Comparison of ENCODE assay signal across 32 cellular contexts in the genomic region with DNA sequence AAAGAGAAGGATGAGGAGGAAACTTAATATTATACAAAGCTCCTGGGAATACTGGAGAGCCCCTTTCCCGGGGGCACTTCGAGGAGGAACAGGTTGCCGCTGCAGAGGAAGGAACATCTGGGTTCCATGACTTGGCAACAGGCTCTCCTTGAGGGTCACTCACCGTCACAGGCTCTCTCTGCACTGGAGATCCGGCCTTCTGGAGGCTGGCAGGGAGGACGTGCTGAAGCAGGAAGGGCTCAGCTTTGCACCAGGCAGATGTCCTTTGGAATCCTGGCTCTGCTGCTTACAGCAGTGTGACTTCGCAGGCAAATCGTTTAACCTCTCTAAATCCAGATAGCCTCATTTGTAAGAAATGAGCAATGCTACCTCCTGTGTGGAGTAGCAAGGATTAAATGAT. TPM values are rescaled to one million over a fixed set of nuclear protein-coding genes. Genes with fewer than 3 reads are reported as not detected.
"Had no signal": no experiment of that assay in that cellular context is flagged by ENCODE, and none has a peak within 500 bp of the region (broad histone marks: within the 10 kb centered on the region; RNA-seq: fewer than 3 reads in every experiment).

No MANE protein-coding gene starts in this region.

- H3K9ac ChIP-seq: parathyroid adenoma had no signal

- H3K27ac ChIP-seq: brain microvascular endothelial cell, coronary artery, gastrocnemius medialis, parathyroid adenoma, suprapubic skin, tibial artery had no signal

- H3K9me3 ChIP-seq: gastrocnemius medialis, suprapubic skin, tibial artery had no signal

- H3K27ac Mint-ChIP-seq: activated CD4-positive, alpha-beta T cell treated with anti-CD3 and anti-CD28 coated beads, Interleukin-2, amount 10 ng/mL, durations not matched to agents 7 days and 5 days; activated CD8-positive, alpha-beta T cell treated with anti-CD3 and anti-CD28 coated beads for 36 hours; activated T-helper 17 cell treated with anti-CD3 and anti-CD28 coated beads, Interleukin-2, amount 50 U/mL, for 72 hours; mesothelial cell of epicardium; naive B cell; nephron progenitor cell; stimulated activated naive B cell treated with anti-CD40 and anti-IgM and Interleukin-4, amounts not matched to agents 10 μg/mL and 1 μg/mL and 100 μg/mL, for 72 hours; WTC11 had no signal

- H3K4me3 ChIP-seq: coronary artery, dorsolateral prefrontal cortex, gastrocnemius medialis, suprapubic skin, tibial artery had no signal

- H3K36me3 ChIP-seq: brain microvascular endothelial cell, gastrocnemius medialis, suprapubic skin, tibial artery had no signal

- H3K4me1 Mint-ChIP-seq: activated T-helper 17 cell treated with anti-CD3 and anti-CD28 coated beads, Interleukin-2, amount 50 U/mL, for 72 hours had no signal

- DNase-seq: activated CD4-positive, alpha-beta T cell treated with anti-CD3 and anti-CD28 coated beads for 1 hour; activated CD4-positive, alpha-beta T cell treated with anti-CD3 and anti-CD28 coated beads, Interleukin-2, amount 10 ng/mL, durations not matched to agents 7 days and 5 days; activated CD8-positive, alpha-beta T cell treated with anti-CD3 and anti-CD28 coated beads for 36 hours; activated gamma-delta T cell treated with Interleukin-2 at 50 U/mL for 16 hours; activated naive CD4-positive, alpha-beta T cell treated with anti-CD3 and anti-CD28 coated beads, Interleukin-2, amount 50 U/mL, for 16 hours; activated T-cell treated with anti-CD3 and anti-CD28 coated beads, Interleukin-2, amount 50 U/mL, for 4 hours; amniotic stem cell; brain microvascular endothelial cell; dorsolateral prefrontal cortex; effector memory CD4-positive, alpha-beta T cell; gastrocnemius medialis; glutamatergic neuron; left ventricle myocardium superior; mammary epithelial cell; naive B cell; nephron progenitor cell; nucleus accumbens; right cardiac atrium; stimulated activated CD4-positive, alpha-beta T cell treated with anti-CD3 and anti-CD28 coated beads, Interleukin-15, amount 100 ng/mL, for 24 hours; stimulated activated CD4-positive, alpha-beta T cell treated with anti-CD3 and anti-CD28 coated beads, Interleukin-2, amount 100 ng/mL, for 24 hours; stimulated activated naive B cell treated with anti-CD40 and anti-IgM and Interleukin-4, amounts not matched to agents 10 μg/mL and 1 μg/mL and 100 μg/mL, for 72 hours; T-helper 2 cell; tibial artery had no signal

- H3K9me3 Mint-ChIP-seq: activated CD4-positive, alpha-beta T cell treated with anti-CD3 and anti-CD28 coated beads, Interleukin-2, amount 10 ng/mL, durations not matched to agents 7 days and 5 days; activated CD8-positive, alpha-beta T cell treated with anti-CD3 and anti-CD28 coated beads for 36 hours; activated T-cell treated with anti-CD3 and anti-CD28 coated beads, Interleukin-2, amount 50 U/mL, for 4 hours; activated T-helper 17 cell treated with anti-CD3 and anti-CD28 coated beads, Interleukin-2, amount 50 U/mL, for 72 hours; mesothelial cell of epicardium; naive B cell; nephron progenitor cell; stimulated activated naive B cell treated with anti-CD40 and anti-IgM and Interleukin-4, amounts not matched to agents 10 μg/mL and 1 μg/mL and 100 μg/mL, for 72 hours; WTC11 had no signal

- H3K79me2 ChIP-seq: parathyroid adenoma had no signal

- ATAC-seq: activated CD8-positive, alpha-beta T cell treated with anti-CD3 and anti-CD28 coated beads for 36 hours; activated T-cell treated with anti-CD3 and anti-CD28 coated beads, Interleukin-2, amount 50 U/mL, for 4 hours; activated T-helper 17 cell treated with anti-CD3 and anti-CD28 coated beads, Interleukin-2, amount 50 U/mL, for 72 hours; gastrocnemius medialis; left ventricle myocardium superior; right cardiac atrium; stimulated activated naive B cell treated with anti-CD40 and anti-IgM and Interleukin-4, amounts not matched to agents 10 μg/mL and 1 μg/mL and 100 μg/mL, for 72 hours; WTC11 had no signal

- H3K4me3 Mint-ChIP-seq: activated CD4-positive, alpha-beta T cell treated with anti-CD3 and anti-CD28 coated beads, Interleukin-2, amount 10 ng/mL, durations not matched to agents 7 days and 5 days; activated CD8-positive, alpha-beta T cell treated with anti-CD3 and anti-CD28 coated beads for 36 hours; activated T-cell treated with anti-CD3 and anti-CD28 coated beads, Interleukin-2, amount 50 U/mL, for 4 hours; activated T-helper 17 cell treated with anti-CD3 and anti-CD28 coated beads, Interleukin-2, amount 50 U/mL, for 72 hours; mesothelial cell of epicardium; nephron progenitor cell; stimulated activated naive B cell treated with anti-CD40 and anti-IgM and Interleukin-4, amounts not matched to agents 10 μg/mL and 1 μg/mL and 100 μg/mL, for 72 hours; WTC11 had no signal

RNA-seq across cellular contexts. Expression of gene DPYSL5, which starts 2.9 kb away (rescaled TPM):
- total RNA-seq: activated CD4-positive, alpha-beta T cell treated with anti-CD3 and anti-CD28 coated beads, Interleukin-2, amount 10 ng/mL, durations not matched to agents 7 days and 5 days; activated CD8-positive, alpha-beta T cell treated with anti-CD3 and anti-CD28 coated beads for 36 hours; activated T-cell treated with anti-CD3 and anti-CD28 coated beads, Interleukin-2, amount 50 U/mL, for 4 hours; activated T-helper 17 cell treated with anti-CD3 and anti-CD28 coated beads, Interleukin-2, amount 50 U/mL, for 72 hours; gastrocnemius medialis; left ventricle myocardium superior; mammary epithelial cell; pulmonary artery endothelial cell; right cardiac atrium; suprapubic skin; ureter had no signal
- polyA plus RNA-seq: mammary epithelial cell had no signal

RNA-seq across cellular contexts. Expression of gene CENPA, which starts 59.2 kb away (rescaled TPM):
- total RNA-seq: cardiac septum, left ventricle myocardium superior had no signal
